ENCODE assay signal across 8 cellular contexts in genomic region chr1:27726173-27726793, GRCh38. TPM values are rescaled to one million over a fixed set of nuclear protein-coding genes. Genes with fewer than 3 reads are reported as not detected.
DNase-seq lines count a peak whose midpoint lies in the region; ATAC-seq and TF ChIP-seq lines count a peak whose summit lies in the region.

No MANE protein-coding gene starts in this region.

- in situ Hi-C loops in HAP-1 (cut with MboI; ENCODE audit: low sequenced_read_pairs) = no loop called here

- H3K9me3 Mint-ChIP-seq in endothelial cell (ENCODE audit: unreplicated experiment) = no peaks in the 10 kb centered on the region
- no peaks in the 10 kb centered on the region for H3K9me3 Mint-ChIP-seq in mesothelial cell of epicardium
- H3K9me3 Mint-ChIP-seq in stimulated activated naive B cell treated with anti-CD40 and anti-IgM and Interleukin-4, amounts not matched to agents 10 μg/mL and 1 μg/mL and 100 μg/mL, for 72 hours = no peaks in the 10 kb centered on the region

- H3K9me3 ChIP-seq in HAP-1 = no peaks in the 10 kb centered on the region

- peak; percentile 36 to 37 for ATAC-seq in stimulated activated naive B cell treated with anti-CD40 and anti-IgM and Interleukin-4, amounts not matched to agents 10 μg/mL and 1 μg/mL and 100 μg/mL, for 72 hours (replicated peaks)

- DNase-seq in NCI-H1436 (lab: John Stamatoyannopoulos, UW) = peak; percentile 10
- no peak for DNase-seq in NCI-H1436 treated with DMSO at 0.1 percent for 48 hours (lab: John Stamatoyannopoulos, UW)
- peak; percentile 41 to 81 for DNase-seq in HAP-1 (ENCODE audit: low spot score in 2 of 2)
- DNase-seq in M059J (ENCODE audit: low read depth) = peak; percentile 56
- peak; percentile 12 to 13 for DNase-seq in activated CD4-positive, alpha-beta T cell treated with anti-CD3 and anti-CD28 coated beads, Interleukin-2, amount 50 U/mL, for 4 hours
- peak; percentile 69 for DNase-seq in endothelial cell (ENCODE audit: low spot score)
- DNase-seq in mesothelial cell of epicardium (ENCODE audit: low spot score in 2 of 2, unreplicated experiment in 2 of 2) = peak; percentile 28 to 68
- peak; percentile 45 for DNase-seq in stimulated activated naive B cell treated with anti-CD40 and anti-IgM and Interleukin-4, amounts not matched to agents 10 μg/mL and 1 μg/mL and 100 μg/mL, for 72 hours

- H3K36me3 ChIP-seq in HAP-1 (replicated peaks) = peaks cover 11% of the 10 kb centered on the region

- H3K27ac Mint-ChIP-seq in endothelial cell (ENCODE audit: unreplicated experiment) (peak overlapping the region; percentile 61), mesothelial cell of epicardium (peak overlapping the region; percentile 88)
- peak overlapping the region; percentile 87 for H3K27ac Mint-ChIP-seq in stimulated activated naive B cell treated with anti-CD40 and anti-IgM and Interleukin-4, amounts not matched to agents 10 μg/mL and 1 μg/mL and 100 μg/mL, for 72 hours

- peak overlapping the region; percentile 77 for H3K4me3 ChIP-seq in HAP-1

- H3K27me3 ChIP-seq in HAP-1 (ENCODE audit: low read depth) = no peaks in the 10 kb centered on the region

- H3K27me3 Mint-ChIP-seq in endothelial cell (ENCODE audit: unreplicated experiment) (no peaks in the 10 kb centered on the region), mesothelial cell of epicardium (ENCODE audit: low read depth) (no peaks in the 10 kb centered on the region)
- H3K27me3 Mint-ChIP-seq in stimulated activated naive B cell treated with anti-CD40 and anti-IgM and Interleukin-4, amounts not matched to agents 10 μg/mL and 1 μg/mL and 100 μg/mL, for 72 hours = no peaks in the 10 kb centered on the region

- peaks cover 10% of the 10 kb centered on the region for H3K4me1 ChIP-seq in HAP-1

- H3K4me1 Mint-ChIP-seq in endothelial cell (ENCODE audit: unreplicated experiment) (peaks cover 2% of the 10 kb centered on the region), mesothelial cell of epicardium (peaks cover 8% of the 10 kb centered on the region)
- H3K4me1 Mint-ChIP-seq in stimulated activated naive B cell treated with anti-CD40 and anti-IgM and Interleukin-4, amounts not matched to agents 10 μg/mL and 1 μg/mL and 100 μg/mL, for 72 hours = peaks cover 6 to 19% of the 10 kb centered on the region in 2 donors

- H3K4me3 Mint-ChIP-seq in endothelial cell (ENCODE audit: unreplicated experiment) (peak overlapping the region; percentile 89), mesothelial cell of epicardium (peak overlapping the region; percentile 78)
- peak overlapping the region; percentile 89 to 91 for H3K4me3 Mint-ChIP-seq in stimulated activated naive B cell treated with anti-CD40 and anti-IgM and Interleukin-4, amounts not matched to agents 10 μg/mL and 1 μg/mL and 100 μg/mL, for 72 hours

- TF ChIP-seq CTCF in endothelial cell (IDR thresholded peaks at IDR 0.05; ENCODE audit: unreplicated experiment) = no peak
- no peak for TF ChIP-seq CTCF in mesothelial cell of epicardium (IDR thresholded peaks at IDR 0.05; ENCODE audit: unreplicated experiment)

- peaks cover 4% of the 10 kb centered on the region for H3K36me3 Mint-ChIP-seq in endothelial cell (ENCODE audit: low read depth, unreplicated experiment)
- peaks cover 10% of the 10 kb centered on the region for H3K36me3 Mint-ChIP-seq in mesothelial cell of epicardium
- peaks cover 7 to 17% of the 10 kb centered on the region in 2 donors for H3K36me3 Mint-ChIP-seq in stimulated activated naive B cell treated with anti-CD40 and anti-IgM and Interleukin-4, amounts not matched to agents 10 μg/mL and 1 μg/mL and 100 μg/mL, for 72 hours

RNA-seq across cellular contexts. Expression of gene FAM76A, which starts 0.5 kb away (rescaled TPM):
- 22.7 and 26.4 TPM in 2 replicates for total RNA-seq in M059J (2014; rRNA removed; shearing (Covaris generic))
- 5.3 TPM for total RNA-seq in endothelial cell (ENCODE audit: unreplicated experiment)
- 12.0 to 12.4 TPM (median 12.4 TPM) in 3 replicates for total RNA-seq in mesothelial cell of epicardium

RNA-seq across cellular contexts. Expression of gene STX12, which starts 46.7 kb away (rescaled TPM):
- total RNA-seq in M059J (2014; rRNA removed; shearing (Covaris generic)) = 54.4 and 59.1 TPM in 2 replicates
- total RNA-seq in endothelial cell (ENCODE audit: unreplicated experiment) (52.4 TPM), mesothelial cell of epicardium (25.0 to 26.8 TPM (median 26.1 TPM) in 3 replicates)

RNA-seq across cellular contexts. Expression of gene IFI6, which starts 54.3 kb away (rescaled TPM):
- 3,501 and 4,716 TPM in 2 replicates for total RNA-seq in M059J (2014; rRNA removed; shearing (Covaris generic))
- total RNA-seq in endothelial cell (ENCODE audit: unreplicated experiment) (9.7 TPM), mesothelial cell of epicardium (419 to 500 TPM (median 425 TPM) in 3 replicates)

Comparison
In these comparisons a context has a peak if more than half of its experiments do, and no peak if none do; other contexts are left out.
1. RNA of gene IFI6, which starts 54.3 kb away (total RNA-seq): 3,501 to 4,716 TPM in M059J and 419 to 500 TPM in mesothelial cell of epicardium; 9.7 TPM in endothelial cell (single experiment); every median in the first group is over 10 times any median in the second.
2. Peak in every context shown above with its lines, with median percentiles within 50 percentile points of each other: H3K27ac Mint-ChIP-seq and H3K4me3 Mint-ChIP-seq.